Comparison of ENCODE assay signal across 1 cellular context in the genomic region with DNA sequence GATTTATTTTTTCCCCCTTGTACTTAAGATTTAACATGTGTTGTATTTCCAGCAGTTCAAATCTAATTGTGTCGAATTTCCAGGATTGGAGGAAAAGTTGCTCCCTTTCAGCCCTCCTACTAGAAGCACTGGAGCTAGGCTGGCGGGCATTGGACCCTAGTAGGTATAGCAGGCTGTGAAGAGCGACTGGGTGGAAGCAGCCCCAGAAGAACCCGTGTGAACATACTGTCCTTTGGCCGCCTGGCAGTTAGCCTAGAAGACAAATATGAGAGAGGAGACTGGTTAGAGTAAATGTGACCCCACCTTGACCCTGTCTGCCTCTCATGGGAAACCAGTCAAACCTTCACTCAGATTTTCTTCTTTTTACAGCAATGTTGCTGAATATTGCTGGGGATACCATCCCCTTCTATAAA.
TF ChIP-seq lines count a peak whose summit lies in the region.

No MANE protein-coding gene starts in this region.

TF ChIP-seq in HepG2, 621 proteins besides CTCF, POLR2A, EP300 and RAD21 (continues in another document):
- TF ChIP-seq, protein P1, sequence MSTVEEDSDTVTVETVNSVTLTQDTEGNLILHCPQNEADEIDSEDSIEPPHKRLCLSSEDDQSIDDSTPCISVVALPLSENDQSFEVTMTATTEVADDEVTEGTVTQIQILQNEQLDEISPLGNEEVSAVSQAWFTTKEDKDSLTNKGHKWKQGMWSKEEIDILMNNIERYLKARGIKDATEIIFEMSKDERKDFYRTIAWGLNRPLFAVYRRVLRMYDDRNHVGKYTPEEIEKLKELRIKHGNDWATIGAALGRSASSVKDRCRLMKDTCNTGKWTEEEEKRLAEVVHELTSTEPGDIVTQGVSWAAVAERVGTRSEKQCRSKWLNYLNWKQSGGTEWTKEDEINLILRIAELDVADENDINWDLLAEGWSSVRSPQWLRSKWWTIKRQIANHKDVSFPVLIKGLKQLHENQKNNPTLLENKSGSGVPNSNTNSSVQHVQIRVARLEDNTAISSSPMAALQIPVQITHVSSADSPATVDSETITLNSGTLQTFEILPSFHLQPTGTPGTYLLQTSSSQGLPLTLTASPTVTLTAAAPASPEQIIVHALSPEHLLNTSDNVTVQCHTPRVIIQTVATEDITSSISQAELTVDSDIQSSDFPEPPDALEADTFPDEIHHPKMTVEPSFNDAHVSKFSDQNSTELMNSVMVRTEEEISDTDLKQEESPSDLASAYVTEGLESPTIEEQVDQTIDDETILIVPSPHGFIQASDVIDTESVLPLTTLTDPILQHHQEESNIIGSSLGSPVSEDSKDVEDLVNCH (CRISPR knock-in tag; IDR thresholded peaks at IDR 0.05), result no peak
- TF ChIP-seq RAD51 (IDR thresholded peaks at IDR 0.05; ENCODE audit: borderline replicate concordance) (no peak), ZNF337 (CRISPR knock-in tag; IDR thresholded peaks at IDR 0.05; ENCODE audit: borderline replicate concordance, low read depth) (peak; percentile 53; the same call in 1 of the 2 replicates), ZNF839 (CRISPR knock-in tag; IDR thresholded peaks at IDR 0.05; ENCODE audit: borderline replicate concordance) (no peak), AGO1 (IDR thresholded peaks at IDR 0.05; ENCODE audit: low read depth, low read length, poor library complexity, severe bottlenecking) (no peak), ESRRA (CRISPR knock-in tag; IDR thresholded peaks at IDR 0.05; ENCODE audit: low read depth) (peak; percentile 44; the same call in 1 of the 2 replicates), FOXP1 (IDR thresholded peaks at IDR 0.05) (no peak), FOXP1 (CRISPR knock-in tag; IDR thresholded peaks at IDR 0.05) (peak; percentile 45; the same call in 1 of the 2 replicates), RCOR2 (CRISPR knock-in tag; IDR thresholded peaks at IDR 0.05) (peak; percentile 73), ZNF775 (CRISPR knock-in tag; IDR thresholded peaks at IDR 0.05; ENCODE audit: borderline replicate concordance) (no peak), NONO (IDR thresholded peaks at IDR 0.05) (no peak), NONO (CRISPR knock-in tag; conservative IDR thresholded peaks at IDR 0.05) (no peak), ZBTB7A (CRISPR knock-in tag; IDR thresholded peaks at IDR 0.05) (no peak), PHF20 (CRISPR knock-in tag; IDR thresholded peaks at IDR 0.05) (no peak), RARA (CRISPR knock-in tag; IDR thresholded peaks at IDR 0.05) (peak; percentile 100), ZBTB38 (CRISPR knock-in tag; IDR thresholded peaks at IDR 0.05) (no peak), TOE1 (CRISPR knock-in tag; IDR thresholded peaks at IDR 0.05) (no peak), MXD4 (CRISPR knock-in tag; IDR thresholded peaks at IDR 0.05) (0 out of 2 replicates have a peak, but pooled peaks have one; percentile 44), RFX1 (IDR thresholded peaks at IDR 0.05) (no peak), FOSL2 (CRISPR knock-in tag; IDR thresholded peaks at IDR 0.05) (peak; percentile 57), ZEB1 (IDR thresholded peaks at IDR 0.05; ENCODE audit: insufficient replicate concordance, low read depth) (no peak), ASH2L (IDR thresholded peaks at IDR 0.05; ENCODE audit: insufficient read length, low read depth, low read length) (peak; percentile 54), ZNF264 (CRISPR knock-in tag; IDR thresholded peaks at IDR 0.05) (peak; percentile 83), ZNF780A (CRISPR knock-in tag; IDR thresholded peaks at IDR 0.05) (no peak), HMG20A (CRISPR knock-in tag; IDR thresholded peaks at IDR 0.05; ENCODE audit: borderline replicate concordance) (peak; percentile 90), ZNF564 (CRISPR knock-in tag; IDR thresholded peaks at IDR 0.05) (no peak), PHF5A (CRISPR knock-in tag; IDR thresholded peaks at IDR 0.05; ENCODE audit: low read depth, unreplicated experiment) (peak; percentile 74), SMAD1 (CRISPR knock-in tag; IDR thresholded peaks at IDR 0.05; ENCODE audit: borderline replicate concordance, low read depth) (no peak), NFATC3 (CRISPR knock-in tag; IDR thresholded peaks at IDR 0.05) (peak; percentile 71; the same call in 1 of the 2 replicates), ZNF263 (CRISPR knock-in tag; IDR thresholded peaks at IDR 0.05) (no peak), MEF2D (CRISPR knock-in tag; IDR thresholded peaks at IDR 0.05) (peak; percentile 61; the same call in 1 of the 2 replicates), BRCA1 (CRISPR knock-in tag; IDR thresholded peaks at IDR 0.05) (no peak), ETV6 (CRISPR knock-in tag; conservative IDR thresholded peaks at IDR 0.05) (no peak), TCF7L2 (IDR thresholded peaks at IDR 0.05; ENCODE audit: low read depth, low read length) (no peak), PITX1 (CRISPR knock-in tag; IDR thresholded peaks at IDR 0.05) (peak; percentile 71; the same call in 1 of the 2 replicates), DMAP1 (CRISPR knock-in tag; IDR thresholded peaks at IDR 0.05) (no peak; the same call in 1 of the 2 replicates), NAIF1 (CRISPR knock-in tag; IDR thresholded peaks at IDR 0.05; ENCODE audit: borderline replicate concordance) (no peak), MED1 (CRISPR knock-in tag; IDR thresholded peaks at IDR 0.05) (peak; percentile 88), NR2F1 (CRISPR knock-in tag; IDR thresholded peaks at IDR 0.05) (peak; percentile 87 to 92), TBX2 (CRISPR knock-in tag; IDR thresholded peaks at IDR 0.05; ENCODE audit: borderline replicate concordance) (peak; percentile 70; the same call in 1 of the 2 replicates)
- TF ChIP-seq, protein P2, sequence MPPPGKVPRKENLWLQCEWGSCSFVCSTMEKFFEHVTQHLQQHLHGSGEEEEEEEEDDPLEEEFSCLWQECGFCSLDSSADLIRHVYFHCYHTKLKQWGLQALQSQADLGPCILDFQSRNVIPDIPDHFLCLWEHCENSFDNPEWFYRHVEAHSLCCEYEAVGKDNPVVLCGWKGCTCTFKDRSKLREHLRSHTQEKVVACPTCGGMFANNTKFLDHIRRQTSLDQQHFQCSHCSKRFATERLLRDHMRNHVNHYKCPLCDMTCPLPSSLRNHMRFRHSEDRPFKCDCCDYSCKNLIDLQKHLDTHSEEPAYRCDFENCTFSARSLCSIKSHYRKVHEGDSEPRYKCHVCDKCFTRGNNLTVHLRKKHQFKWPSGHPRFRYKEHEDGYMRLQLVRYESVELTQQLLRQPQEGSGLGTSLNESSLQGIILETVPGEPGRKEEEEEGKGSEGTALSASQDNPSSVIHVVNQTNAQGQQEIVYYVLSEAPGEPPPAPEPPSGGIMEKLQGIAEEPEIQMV (CRISPR knock-in tag; IDR thresholded peaks at IDR 0.05; ENCODE audit: low read depth), result no peak
- TF ChIP-seq, protein P3, sequence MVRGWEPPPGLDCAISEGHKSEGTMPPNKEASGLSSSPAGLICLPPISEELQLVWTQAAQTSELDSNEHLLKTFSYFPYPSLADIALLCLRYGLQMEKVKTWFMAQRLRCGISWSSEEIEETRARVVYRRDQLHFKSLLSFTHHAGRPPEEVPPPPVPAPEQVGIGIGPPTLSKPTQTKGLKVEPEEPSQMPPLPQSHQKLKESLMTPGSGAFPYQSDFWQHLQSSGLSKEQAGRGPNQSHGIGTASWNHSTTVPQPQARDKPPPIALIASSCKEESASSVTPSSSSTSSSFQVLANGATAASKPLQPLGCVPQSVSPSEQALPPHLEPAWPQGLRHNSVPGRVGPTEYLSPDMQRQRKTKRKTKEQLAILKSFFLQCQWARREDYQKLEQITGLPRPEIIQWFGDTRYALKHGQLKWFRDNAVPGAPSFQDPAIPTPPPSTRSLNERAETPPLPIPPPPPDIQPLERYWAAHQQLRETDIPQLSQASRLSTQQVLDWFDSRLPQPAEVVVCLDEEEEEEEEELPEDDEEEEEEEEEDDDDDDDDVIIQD (CRISPR knock-in tag; IDR thresholded peaks at IDR 0.05; ENCODE audit: low read depth), result peak; percentile 84; the same call in 1 of the 2 replicates
- TF ChIP-seq, protein P4, sequence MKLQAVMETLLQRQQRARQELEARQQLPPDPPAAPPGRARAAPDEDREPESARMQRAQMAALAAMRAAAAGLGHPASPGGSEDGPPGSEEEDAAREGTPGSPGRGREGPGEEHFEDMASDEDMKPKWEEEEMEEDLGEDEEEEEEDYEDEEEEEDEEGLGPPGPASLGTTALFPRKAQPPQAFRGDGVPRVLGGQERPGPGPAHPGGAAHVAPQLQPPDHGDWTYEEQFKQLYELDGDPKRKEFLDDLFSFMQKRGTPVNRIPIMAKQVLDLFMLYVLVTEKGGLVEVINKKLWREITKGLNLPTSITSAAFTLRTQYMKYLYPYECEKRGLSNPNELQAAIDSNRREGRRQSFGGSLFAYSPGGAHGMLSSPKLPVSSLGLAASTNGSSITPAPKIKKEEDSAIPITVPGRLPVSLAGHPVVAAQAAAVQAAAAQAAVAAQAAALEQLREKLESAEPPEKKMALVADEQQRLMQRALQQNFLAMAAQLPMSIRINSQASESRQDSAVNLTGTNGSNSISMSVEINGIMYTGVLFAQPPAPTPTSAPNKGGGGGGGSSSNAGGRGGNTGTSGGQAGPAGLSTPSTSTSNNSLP (IDR thresholded peaks at IDR 0.05; ENCODE audit: low read depth, low read length), result no peak
- TF ChIP-seq, protein P5, sequence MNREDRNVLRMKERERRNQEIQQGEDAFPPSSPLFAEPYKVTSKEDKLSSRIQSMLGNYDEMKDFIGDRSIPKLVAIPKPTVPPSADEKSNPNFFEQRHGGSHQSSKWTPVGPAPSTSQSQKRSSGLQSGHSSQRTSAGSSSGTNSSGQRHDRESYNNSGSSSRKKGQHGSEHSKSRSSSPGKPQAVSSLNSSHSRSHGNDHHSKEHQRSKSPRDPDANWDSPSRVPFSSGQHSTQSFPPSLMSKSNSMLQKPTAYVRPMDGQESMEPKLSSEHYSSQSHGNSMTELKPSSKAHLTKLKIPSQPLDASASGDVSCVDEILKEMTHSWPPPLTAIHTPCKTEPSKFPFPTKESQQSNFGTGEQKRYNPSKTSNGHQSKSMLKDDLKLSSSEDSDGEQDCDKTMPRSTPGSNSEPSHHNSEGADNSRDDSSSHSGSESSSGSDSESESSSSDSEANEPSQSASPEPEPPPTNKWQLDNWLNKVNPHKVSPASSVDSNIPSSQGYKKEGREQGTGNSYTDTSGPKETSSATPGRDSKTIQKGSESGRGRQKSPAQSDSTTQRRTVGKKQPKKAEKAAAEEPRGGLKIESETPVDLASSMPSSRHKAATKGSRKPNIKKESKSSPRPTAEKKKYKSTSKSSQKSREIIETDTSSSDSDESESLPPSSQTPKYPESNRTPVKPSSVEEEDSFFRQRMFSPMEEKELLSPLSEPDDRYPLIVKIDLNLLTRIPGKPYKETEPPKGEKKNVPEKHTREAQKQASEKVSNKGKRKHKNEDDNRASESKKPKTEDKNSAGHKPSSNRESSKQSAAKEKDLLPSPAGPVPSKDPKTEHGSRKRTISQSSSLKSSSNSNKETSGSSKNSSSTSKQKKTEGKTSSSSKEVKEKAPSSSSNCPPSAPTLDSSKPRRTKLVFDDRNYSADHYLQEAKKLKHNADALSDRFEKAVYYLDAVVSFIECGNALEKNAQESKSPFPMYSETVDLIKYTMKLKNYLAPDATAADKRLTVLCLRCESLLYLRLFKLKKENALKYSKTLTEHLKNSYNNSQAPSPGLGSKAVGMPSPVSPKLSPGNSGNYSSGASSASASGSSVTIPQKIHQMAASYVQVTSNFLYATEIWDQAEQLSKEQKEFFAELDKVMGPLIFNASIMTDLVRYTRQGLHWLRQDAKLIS (CRISPR knock-in tag; IDR thresholded peaks at IDR 0.05), result no peak
- TF ChIP-seq, protein P6, sequence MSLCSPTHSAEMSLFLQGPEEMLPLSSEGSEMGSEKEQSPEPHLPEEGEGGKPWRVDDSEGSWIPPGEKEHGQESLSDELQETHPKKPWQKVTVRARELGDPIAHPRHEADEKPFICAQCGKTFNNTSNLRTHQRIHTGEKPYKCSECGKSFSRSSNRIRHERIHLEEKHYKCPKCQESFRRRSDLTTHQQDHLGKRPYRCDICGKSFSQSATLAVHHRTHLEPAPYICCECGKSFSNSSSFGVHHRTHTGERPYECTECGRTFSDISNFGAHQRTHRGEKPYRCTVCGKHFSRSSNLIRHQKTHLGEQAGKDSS (CRISPR knock-in tag; IDR thresholded peaks at IDR 0.05; ENCODE audit: borderline replicate concordance, low read depth), result no peak
- TF ChIP-seq, protein P7, sequence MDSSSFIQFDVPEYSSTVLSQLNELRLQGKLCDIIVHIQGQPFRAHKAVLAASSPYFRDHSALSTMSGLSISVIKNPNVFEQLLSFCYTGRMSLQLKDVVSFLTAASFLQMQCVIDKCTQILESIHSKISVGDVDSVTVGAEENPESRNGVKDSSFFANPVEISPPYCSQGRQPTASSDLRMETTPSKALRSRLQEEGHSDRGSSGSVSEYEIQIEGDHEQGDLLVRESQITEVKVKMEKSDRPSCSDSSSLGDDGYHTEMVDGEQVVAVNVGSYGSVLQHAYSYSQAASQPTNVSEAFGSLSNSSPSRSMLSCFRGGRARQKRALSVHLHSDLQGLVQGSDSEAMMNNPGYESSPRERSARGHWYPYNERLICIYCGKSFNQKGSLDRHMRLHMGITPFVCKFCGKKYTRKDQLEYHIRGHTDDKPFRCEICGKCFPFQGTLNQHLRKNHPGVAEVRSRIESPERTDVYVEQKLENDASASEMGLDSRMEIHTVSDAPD (CRISPR knock-in tag; IDR thresholded peaks at IDR 0.05), result peak; percentile 33; the same call in 1 of the 2 replicates
- TF ChIP-seq, protein P8, sequence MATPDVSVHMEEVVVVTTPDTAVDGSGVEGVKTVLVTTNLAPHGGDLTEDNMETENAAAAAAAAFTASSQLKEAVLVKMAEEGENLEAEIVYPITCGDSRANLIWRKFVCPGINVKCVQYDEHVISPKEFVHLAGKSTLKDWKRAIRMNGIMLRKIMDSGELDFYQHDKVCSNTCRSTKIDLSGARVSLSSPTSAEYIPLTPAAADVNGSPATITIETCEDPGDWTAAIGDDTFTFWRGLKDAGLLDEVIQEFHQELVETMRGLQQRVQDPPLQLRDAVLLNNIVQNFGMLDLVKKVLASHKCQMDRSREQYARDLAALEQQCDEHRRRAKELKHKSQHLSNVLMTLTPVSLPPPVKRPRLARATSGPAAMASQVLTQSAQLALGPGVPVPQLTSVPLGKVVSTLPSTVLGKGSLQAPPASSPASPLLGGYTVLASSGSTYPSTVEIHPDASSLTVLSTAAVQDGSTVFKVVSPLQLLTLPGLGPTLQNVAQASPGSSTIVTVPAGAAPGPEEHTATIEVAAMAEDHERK (CRISPR knock-in tag; IDR thresholded peaks at IDR 0.05; ENCODE audit: low read depth), result no peak
- TF ChIP-seq, protein P9, sequence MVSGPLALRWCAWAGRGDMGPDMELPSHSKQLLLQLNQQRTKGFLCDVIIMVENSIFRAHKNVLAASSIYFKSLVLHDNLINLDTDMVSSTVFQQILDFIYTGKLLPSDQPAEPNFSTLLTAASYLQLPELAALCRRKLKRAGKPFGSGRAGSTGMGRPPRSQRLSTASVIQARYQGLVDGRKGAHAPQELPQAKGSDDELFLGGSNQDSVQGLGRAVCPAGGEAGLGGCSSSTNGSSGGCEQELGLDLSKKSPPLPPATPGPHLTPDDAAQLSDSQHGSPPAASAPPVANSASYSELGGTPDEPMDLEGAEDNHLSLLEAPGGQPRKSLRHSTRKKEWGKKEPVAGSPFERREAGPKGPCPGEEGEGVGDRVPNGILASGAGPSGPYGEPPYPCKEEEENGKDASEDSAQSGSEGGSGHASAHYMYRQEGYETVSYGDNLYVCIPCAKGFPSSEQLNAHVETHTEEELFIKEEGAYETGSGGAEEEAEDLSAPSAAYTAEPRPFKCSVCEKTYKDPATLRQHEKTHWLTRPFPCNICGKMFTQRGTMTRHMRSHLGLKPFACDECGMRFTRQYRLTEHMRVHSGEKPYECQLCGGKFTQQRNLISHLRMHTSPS (CRISPR knock-in tag; IDR thresholded peaks at IDR 0.05; ENCODE audit: low read depth), result no peak
- TF ChIP-seq, protein P10, sequence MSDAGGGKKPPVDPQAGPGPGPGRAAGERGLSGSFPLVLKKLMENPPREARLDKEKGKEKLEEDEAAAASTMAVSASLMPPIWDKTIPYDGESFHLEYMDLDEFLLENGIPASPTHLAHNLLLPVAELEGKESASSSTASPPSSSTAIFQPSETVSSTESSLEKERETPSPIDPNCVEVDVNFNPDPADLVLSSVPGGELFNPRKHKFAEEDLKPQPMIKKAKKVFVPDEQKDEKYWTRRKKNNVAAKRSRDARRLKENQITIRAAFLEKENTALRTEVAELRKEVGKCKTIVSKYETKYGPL (CRISPR knock-in tag; IDR thresholded peaks at IDR 0.05), result no peak
